ENCODE assay signal across 13 cellular contexts in the genomic region with DNA sequence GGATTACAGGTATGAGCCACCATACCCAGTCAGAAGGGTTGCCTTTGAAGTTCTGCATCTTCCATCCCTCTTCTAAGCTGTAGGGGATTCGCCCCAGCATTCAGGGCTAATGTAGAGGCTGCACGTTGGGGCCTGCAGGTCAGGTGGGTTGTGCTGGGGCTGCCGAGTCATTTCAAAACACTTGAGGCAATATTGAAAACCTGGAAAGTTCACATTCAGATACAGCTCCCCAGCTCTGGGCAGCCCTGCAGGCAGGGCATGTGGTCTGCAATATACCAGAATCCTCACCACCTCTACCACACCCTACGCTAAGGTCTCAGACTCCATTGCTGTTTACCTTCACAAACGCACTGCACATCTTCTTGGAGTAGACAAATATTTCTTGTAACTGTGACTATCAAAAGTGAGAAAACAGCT. TPM values are rescaled to one million over a fixed set of nuclear protein-coding genes. Genes with fewer than 3 reads are reported as not detected.
DNase-seq lines count a peak whose midpoint lies in the region; ATAC-seq, FAIRE-seq and TF ChIP-seq lines count a peak whose summit lies in the region.
"Had no signal": no experiment of that assay in that cellular context is flagged by ENCODE, and none has a peak within 500 bp of the region (broad histone marks: within the 10 kb centered on the region; RNA-seq: fewer than 3 reads in every experiment).

No MANE protein-coding gene starts in this region.

- H3K27ac Mint-ChIP-seq in type B pancreatic cell, result no peak overlapping the region

- no peaks in the 10 kb centered on the region for H3K36me3 Mint-ChIP-seq in type B pancreatic cell

- H3K9me3 Mint-ChIP-seq in type B pancreatic cell, result no peaks in the 10 kb centered on the region

- FAIRE-seq in GM19239 (lab: Jason Lieb, UNC) (no peak), RCC 7860 (lab: Jason Lieb, UNC) (no peak)
- FAIRE-seq: pancreas had no signal

- peak; percentile 71 for ATAC-seq in HG02981 (IDR thresholded peaks at IDR 0.05; ENCODE audit: unreplicated experiment)
- no peak for ATAC-seq in omental fat pad (ENCODE audit: low FRiP score)
- ATAC-seq: pancreas had no signal

- H3K4me1 Mint-ChIP-seq in type B pancreatic cell (ENCODE audit: unreplicated experiment), result peaks cover 6% of the 10 kb centered on the region

- TF ChIP-seq CTCF in GM10266 (IDR thresholded peaks at IDR 0.05; ENCODE audit: control insufficient read depth, insufficient read depth, low read depth, missing control alignments) (no peak), omental fat pad (IDR thresholded peaks at IDR 0.05) (no peak), type B pancreatic cell (conservative IDR thresholded peaks at IDR 0.05) (no peak)

- H3K4me3 Mint-ChIP-seq in type B pancreatic cell, result no peak overlapping the region

- DNase-seq in GM10266 (ENCODE audit: extremely low spot score) (peak; percentile 67), GM19239 (ENCODE audit: insufficient read length, low spot score) (peak; percentile 43), NCI-H2107 treated with DMSO at 0.1 percent for 48 hours (lab: John Stamatoyannopoulos, UW; ENCODE audit: unreplicated experiment) (no peak), omental fat pad (ENCODE audit: low spot score) (no peak), type B pancreatic cell (ENCODE audit: extremely low spot score, unreplicated experiment) (no peak), RCC 7860 (ENCODE audit: low spot score) (no peak)
- peak; percentile 73 for DNase-seq in activated CD8-positive, alpha-beta memory T cell treated with anti-CD3 and anti-CD28 coated beads, Interleukin-2, amount 50 U/mL, for 48 hours
- DNase-seq: cortex of kidney, DND-41, NCI-H2171 treated with DMSO at 0.1 percent for 48 hours, WERI-Rb-1 had no signal

- peaks cover 30% of the 10 kb centered on the region for H3K27me3 Mint-ChIP-seq in type B pancreatic cell

RNA-seq across cellular contexts. Expression of gene CCNE1, which starts 24.6 kb away (rescaled TPM):
- 1 to 10 TPM in 3 of 4 donors, not detected in 1; 1.9 to 3.8 (median 2.9) TPM for total RNA-seq in omental fat pad
- 12.0 and 13.5 TPM in 2 replicates for total RNA-seq in type B pancreatic cell (ENCODE audit: low replicate concordance)

Comparison
In these comparisons a context has a peak if more than half of its experiments do, and no peak if none do; other contexts are left out.
1. DNase-seq: peak in GM10266 (single experiment), GM19239 (single experiment) and activated CD8-positive, alpha-beta memory T cell treated with anti-CD3 and anti-CD28 coated beads, Interleukin-2, amount 50 U/mL, for 48 hours (single experiment); none in NCI-H2107 treated with DMSO at 0.1 percent for 48 hours (single experiment), omental fat pad (single experiment), type B pancreatic cell (single experiment) and RCC 7860 (single experiment).